ENCODE assay signal across 20 cellular contexts in genomic region chr14:51527073-51527472, GRCh38.
A peak's percentile ranks its signal among the peaks of the same experiment; 100 is the strongest.
DNase-seq lines count a peak whose midpoint lies in the region; ATAC-seq, FAIRE-seq and TF ChIP-seq lines count a peak whose summit lies in the region.
"Had no signal": no experiment of that assay in that cellular context is flagged by ENCODE, and none has a peak within 500 bp of the region (broad histone marks: within the 10 kb centered on the region; RNA-seq: fewer than 3 reads in every experiment).

No MANE protein-coding gene starts in this region.

- H3K27me3 ChIP-seq in AG04450 (ENCODE audit: control insufficient read depth, insufficient read depth, low read length) (no peaks in the 10 kb centered on the region), keratinocyte (ENCODE audit: control insufficient read depth, extremely low read depth, insufficient read depth, low read length) (no peaks in the 10 kb centered on the region)
- H3K27me3 ChIP-seq: gastroesophageal sphincter, SJSA1, tibial artery had no signal

- no peak overlapping the region for H3K27ac ChIP-seq in AG04450 (ENCODE audit: low read depth, low read length)
- no peak overlapping the region for H3K27ac ChIP-seq in keratinocyte (ENCODE audit: control insufficient read depth, insufficient read depth, low read length)
- H3K27ac ChIP-seq in caudate nucleus (ENCODE audit: low read depth, low read length): no peak overlapping the region
- H3K27ac ChIP-seq: gastroesophageal sphincter, SJSA1, tibial artery had no signal

- no peak overlapping the region for H3K4me3 ChIP-seq in AG04450 (ENCODE audit: low read depth, low read length)
- no peak overlapping the region for H3K4me3 ChIP-seq in choroid plexus epithelial cell (ENCODE audit: low read depth, low read length)
- no peak overlapping the region for H3K4me3 ChIP-seq in keratinocyte (ENCODE audit: control insufficient read depth in 2 of 3, extremely low read depth in 1 of 3, insufficient read depth in 2 of 3, low read depth in 1 of 3, low read length in 3 of 3)
- H3K4me3 ChIP-seq: gastroesophageal sphincter, SJSA1, tibial artery had no signal

- peaks cover 91% of the 10 kb centered on the region for H3K79me2 ChIP-seq in keratinocyte (ENCODE audit: control insufficient read depth, insufficient read depth, low read length)

- no peak for TF ChIP-seq CTCF in AG04450 (IDR thresholded peaks at IDR 0.05; ENCODE audit: low read depth, low read length)
- TF ChIP-seq CTCF in choroid plexus epithelial cell (conservative IDR thresholded peaks at IDR 0.05; ENCODE audit: low read depth, low read length): no peak
- no peak for TF ChIP-seq CTCF in keratinocyte (optimal IDR thresholded peaks at IDR 0.05 in 1 of 3, IDR thresholded peaks at IDR 0.05 in 1 of 3, conservative IDR thresholded peaks at IDR 0.05 in 1 of 3; ENCODE audit: extremely low read depth in 1 of 3, insufficient read depth in 2 of 3, low read length in 3 of 3)
- no peak for TF ChIP-seq CTCF in endothelial cell (IDR thresholded peaks at IDR 0.05; ENCODE audit: unreplicated experiment)

- H3K36me3 Mint-ChIP-seq in endothelial cell (ENCODE audit: low read depth, unreplicated experiment): no peaks in the 10 kb centered on the region
- H3K36me3 Mint-ChIP-seq: stimulated activated memory B cell treated with anti-CD40 and anti-IgM and Interleukin-4, amounts not matched to agents 10 μg/mL and 1 μg/mL and 100 μg/mL, for 72 hours had no signal

- H3K36me3 ChIP-seq in keratinocyte (ENCODE audit: control insufficient read depth in 2 of 2, extremely low read depth in 1 of 2, insufficient read depth in 2 of 2, low read length in 2 of 2): peaks cover 14 to 31% of the 10 kb centered on the region in 2 experiments
- H3K36me3 ChIP-seq: gastroesophageal sphincter, SJSA1, tibial artery had no signal

- H3K27ac Mint-ChIP-seq in endothelial cell (ENCODE audit: unreplicated experiment): no peak overlapping the region
- H3K27ac Mint-ChIP-seq: activated naive CD8-positive, alpha-beta T cell treated with anti-CD3 and anti-CD28 coated beads, Interleukin-2, amount 50 U/mL, for 24 hours; stimulated activated memory B cell treated with anti-CD40 and anti-IgM and Interleukin-4, amounts not matched to agents 10 μg/mL and 1 μg/mL and 100 μg/mL, for 72 hours had no signal

- no peak for ATAC-seq in GM21576 (IDR thresholded peaks at IDR 0.05; ENCODE audit: unreplicated experiment)
- ATAC-seq: activated naive CD8-positive, alpha-beta T cell treated with anti-CD3 and anti-CD28 coated beads, Interleukin-2, amount 50 U/mL, for 24 hours; gastroesophageal sphincter; left lobe of liver; stimulated activated memory B cell treated with anti-CD40 and anti-IgM and Interleukin-4, amounts not matched to agents 10 μg/mL and 1 μg/mL and 100 μg/mL, for 72 hours had no signal

- H3K9me1 ChIP-seq in keratinocyte (ENCODE audit: control insufficient read depth, extremely low read depth, insufficient read depth, low read length): no peaks in the 10 kb centered on the region

- no peak overlapping the region for H3K9ac ChIP-seq in keratinocyte (ENCODE audit: control insufficient read depth, extremely low read depth, insufficient read depth, low read length)

- H3K4me1 Mint-ChIP-seq in endothelial cell (ENCODE audit: unreplicated experiment): no peaks in the 10 kb centered on the region
- H3K4me1 Mint-ChIP-seq: stimulated activated memory B cell treated with anti-CD40 and anti-IgM and Interleukin-4, amounts not matched to agents 10 μg/mL and 1 μg/mL and 100 μg/mL, for 72 hours had no signal

- H3K9me3 Mint-ChIP-seq in endothelial cell (ENCODE audit: unreplicated experiment): no peaks in the 10 kb centered on the region
- H3K9me3 Mint-ChIP-seq: activated naive CD8-positive, alpha-beta T cell treated with anti-CD3 and anti-CD28 coated beads, Interleukin-2, amount 50 U/mL, for 24 hours had no signal

- peak; percentile 69 for FAIRE-seq in keratinocyte (lab: Jason Lieb, UNC)

- H3K4me3 Mint-ChIP-seq in endothelial cell (ENCODE audit: unreplicated experiment): no peak overlapping the region
- H3K4me3 Mint-ChIP-seq: activated naive CD8-positive, alpha-beta T cell treated with anti-CD3 and anti-CD28 coated beads, Interleukin-2, amount 50 U/mL, for 24 hours; stimulated activated memory B cell treated with anti-CD40 and anti-IgM and Interleukin-4, amounts not matched to agents 10 μg/mL and 1 μg/mL and 100 μg/mL, for 72 hours had no signal

- H3K4me2 ChIP-seq in keratinocyte (ENCODE audit: control insufficient read depth, extremely low read depth, insufficient read depth, low read depth, low read length): no peak overlapping the region

- CTCF ChIA-PET in AG04450 (lab: Charles Lee): no interaction called here

- POLR2A ChIA-PET in AG04450 (lab: Yijun Ruan, JAX): interaction anchor here (0.8 kb wide), 1 partner anchor 253 kb away, joined by 3 read pairs; no protein-coding TSS in a partner anchor

- DNase-seq in AG04450 (ENCODE audit: low read depth, low spot score) (peak; percentile 26), M059J (ENCODE audit: low read depth) (peak; percentile 73), choroid plexus epithelial cell (ENCODE audit: low read depth) (peak; percentile 77), keratinocyte (ENCODE audit: low read depth, low spot score) (no peak), caudate nucleus (lab: John Stamatoyannopoulos, UW) (no peak), RPMI8226 (no peak), endothelial cell (ENCODE audit: low spot score) (no peak)
- DNase-seq: activated naive CD8-positive, alpha-beta T cell treated with anti-CD3 and anti-CD28 coated beads, Interleukin-2, amount 50 U/mL, for 24 hours; cerebellar nuclear complex; effector memory CD4-positive, alpha-beta T cell; NCI-H2029; NCI-H510A treated with DMSO at 0.1 percent for 48 hours; stimulated activated CD4-positive, alpha-beta T cell treated with anti-CD3 and anti-CD28 coated beads, Interleukin-15, amount 100 ng/mL, for 24 hours; T-helper 9 cell; tibial artery had no signal

- no peaks in the 10 kb centered on the region for H3K9me3 ChIP-seq in AG04450 (ENCODE audit: control insufficient read depth, insufficient read depth, low read length)
- H3K9me3 ChIP-seq in keratinocyte (ENCODE audit: control insufficient read depth, low read depth, low read length): no peaks in the 10 kb centered on the region
- H3K9me3 ChIP-seq: gastroesophageal sphincter, SJSA1, tibial artery had no signal

- dilution Hi-C loops in keratinocyte (cut with MboI; ENCODE audit: extremely low pct_ligation_motif_present, low sequenced_read_pairs): no loop called here

- H3K27me3 Mint-ChIP-seq in endothelial cell (ENCODE audit: unreplicated experiment): no peaks in the 10 kb centered on the region
- H3K27me3 Mint-ChIP-seq: stimulated activated memory B cell treated with anti-CD40 and anti-IgM and Interleukin-4, amounts not matched to agents 10 μg/mL and 1 μg/mL and 100 μg/mL, for 72 hours had no signal

- H3K4me1 ChIP-seq in keratinocyte (ENCODE audit: control insufficient read depth, extremely low read depth, insufficient read depth, low read length): peaks cover 8% of the 10 kb centered on the region
- H3K4me1 ChIP-seq: tibial artery had no signal

- H4K20me1 ChIP-seq in keratinocyte (ENCODE audit: control insufficient read depth, extremely low read depth, insufficient read depth, low read length): no peaks in the 10 kb centered on the region

- no peak overlapping the region for H2AFZ ChIP-seq in keratinocyte (ENCODE audit: control insufficient read depth, low read length)

Comparison
In these comparisons a context has a peak if more than half of its experiments do, and no peak if none do; other contexts are left out.
1. DNase-seq: peak in AG04450 (single experiment), M059J (single experiment) and choroid plexus epithelial cell (single experiment); none in keratinocyte (single experiment), caudate nucleus (0 of 61), RPMI8226 (single experiment) and endothelial cell (single experiment).